13 cellular contexts compared by ENCODE assay signal in the genomic region with DNA sequence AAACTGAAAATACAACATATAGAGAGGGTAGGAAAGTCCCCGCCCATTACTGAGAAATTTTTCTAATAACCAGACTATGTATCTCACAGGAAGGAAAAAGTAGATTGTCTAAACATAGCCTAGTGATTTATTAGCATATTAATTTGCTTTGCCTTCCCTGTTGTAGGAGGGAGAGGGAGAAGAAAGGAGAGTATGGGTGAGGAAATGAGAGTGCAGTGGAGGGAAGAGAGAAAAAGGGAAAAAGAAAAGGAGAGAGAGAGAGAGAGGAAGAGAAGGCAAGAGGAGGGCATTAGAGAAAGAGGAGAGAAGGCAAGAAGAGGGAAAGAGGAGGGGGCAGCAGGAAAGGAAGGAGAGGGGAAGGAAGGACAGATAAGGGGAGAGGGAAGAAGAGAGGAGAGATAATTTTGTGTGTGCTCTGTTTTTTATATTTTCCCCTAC. TPM values are rescaled to one million over a fixed set of nuclear protein-coding genes. Genes with fewer than 3 reads are reported as not detected.
DNase-seq lines count a peak whose midpoint lies in the region; ATAC-seq, FAIRE-seq and TF ChIP-seq lines count a peak whose summit lies in the region.
"Had no signal": no experiment of that assay in that cellular context is flagged by ENCODE, and none has a peak within 500 bp of the region (broad histone marks: within the 10 kb centered on the region; RNA-seq: fewer than 3 reads in every experiment).

No MANE protein-coding gene starts in this region.

- no peak for TF ChIP-seq RAD21 in K562 (CRISPR knock-in tag; conservative IDR thresholded peaks at IDR 0.05 in 1 of 2, IDR thresholded peaks at IDR 0.05 in 1 of 2)

- H3K9me1 ChIP-seq in K562 (ENCODE audit: control insufficient read depth, insufficient read depth, low read length): no peaks in the 10 kb centered on the region

- 12% methylated on average over 1 of the region's 1 CpG for WGBS in K562 (ENCODE audit: insufficient coverage, low coverage, missing lambda C conversion rate)

- intact Hi-C loops in K562 (cut with micrococcal nuclease): no loop called here

- peaks cover 0 to 2% (median 0%) of the 10 kb centered on the region in 11 experiments; a peak in 2 of 22 replicates for H3K9me3 ChIP-seq in BLaER1 treated with 17β-estradiol and CSF1 and Interleukin-3, amounts not matched to agents 10 nM and 100 nM (replicated peaks in 1 of 11)
- H3K9me3 ChIP-seq in K562 (replicated peaks; ENCODE audit: control insufficient read depth, insufficient read depth, low read depth, low read length) (no peaks in the 10 kb centered on the region), mucosa of stomach (ENCODE audit: control insufficient read depth, low read length) (no peaks in the 10 kb centered on the region)

- H3K9ac ChIP-seq in BLaER1 treated with 17β-estradiol and CSF1 and Interleukin-3, amounts not matched to agents 10 nM and 100 nM: peak overlapping the region in 4 of 11 experiments; percentile 24 to 87 (median 72); a peak in 7 of 22 replicates
- H3K9ac ChIP-seq in K562 (ENCODE audit: insufficient read depth in 1 of 2, low read depth in 2 of 2, low read length in 2 of 2) (no peak overlapping the region), mucosa of stomach (ENCODE audit: low read length) (peak overlapping the region; percentile 49)

- no peak for TF ChIP-seq CTCF in K562 (IDR thresholded peaks at IDR 0.05 in 2 of 3, conservative IDR thresholded peaks at IDR 0.05 in 1 of 3; ENCODE audit: insufficient read depth in 2 of 3, low read depth in 1 of 3, low read length in 3 of 3)

- TF ChIP-seq EP300 in K562 (IDR thresholded peaks at IDR 0.05; ENCODE audit: low read length): no peak

- FAIRE-seq in K562 (lab: Jason Lieb, UNC): no peak

- POLR2A ChIA-PET in K562 (lab: Yijun Ruan, JAX): no interaction called here

- no TSS peak for BruUV-seq in K562 (replicated peaks; lab: Mats Ljungman, UMichigan)

- TF ChIP-seq POLR2A in K562 (conservative IDR thresholded peaks at IDR 0.05): no peak

- DNase-seq in K562 (ENCODE audit: extremely low read depth in 1 of 4, low spot score in 3 of 4): no peak
- DNase-seq in NCI-H748 treated with DMSO at 0.1 percent for 48 hours (lab: John Stamatoyannopoulos, UW): no peak
- DNase-seq in effector CD4-positive, alpha-beta T cell: no peak
- DNase-seq in Kasumi-1 (lab: John Stamatoyannopoulos, UW): no peak
- DNase-seq: midbrain, NCI-H2081, RPMI8226, WERI-Rb-1 had no signal

- CTCF ChIA-PET in K562 (lab: Yijun Ruan, JAX; ENCODE audit: low intra/inter-chr PET ratio): no interaction called here

- H2AFZ ChIP-seq in K562 (ENCODE audit: low read depth, low read length): peak overlapping the region; percentile 14; the same call in 1 of the 2 replicates

- no peaks in the 10 kb centered on the region for H3K27me3 ChIP-seq in BLaER1 treated with 17β-estradiol and CSF1 and Interleukin-3, amounts not matched to agents 10 nM and 100 nM
- H3K27me3 ChIP-seq in K562 (ENCODE audit: control insufficient read depth in 2 of 2, insufficient read depth in 2 of 2, low read length in 2 of 2) (no peaks in the 10 kb centered on the region), mucosa of stomach (ENCODE audit: control insufficient read depth, insufficient read depth, low read length) (no peaks in the 10 kb centered on the region)

- ATAC-seq in GM21723 (IDR thresholded peaks at IDR 0.05; ENCODE audit: unreplicated experiment) (peak; percentile 20), K562 (no peak), HG03135 (IDR thresholded peaks at IDR 0.05; ENCODE audit: unreplicated experiment) (no peak)

- in situ Hi-C loops in K562 (cut with MboI): no loop called here

- no peak overlapping the region for H3K4me3 ChIP-seq in BLaER1 treated with 17β-estradiol and CSF1 and Interleukin-3, amounts not matched to agents 10 nM and 100 nM
- H3K4me3 ChIP-seq in K562 (no peak overlapping the region), mucosa of stomach (ENCODE audit: low read length) (no peak overlapping the region)

- peaks cover 6 to 77% (median 11%) of the 10 kb centered on the region in 10 experiments; a peak in 19 of 20 replicates for H3K4me1 ChIP-seq in BLaER1 treated with 17β-estradiol and CSF1 and Interleukin-3, amounts not matched to agents 10 nM and 100 nM
- no peaks in the 10 kb centered on the region for H3K4me1 ChIP-seq in K562 (replicated peaks in 1 of 2; ENCODE audit: control insufficient read depth in 2 of 2, insufficient read depth in 2 of 2, low read length in 2 of 2)
- H3K4me1 ChIP-seq in mucosa of stomach (ENCODE audit: control insufficient read depth, insufficient read depth, low read length): peaks cover 37% of the 10 kb centered on the region

- no peaks in the 10 kb centered on the region for H3K79me2 ChIP-seq in K562 (ENCODE audit: control insufficient read depth, insufficient read depth, low read length)

- H3K36me3 ChIP-seq in BLaER1 treated with 17β-estradiol and CSF1 and Interleukin-3, amounts not matched to agents 10 nM and 100 nM: no peaks in the 10 kb centered on the region
- H3K36me3 ChIP-seq in K562 (ENCODE audit: control insufficient read depth, insufficient read depth, low read length) (no peaks in the 10 kb centered on the region), mucosa of stomach (ENCODE audit: control insufficient read depth, insufficient read depth, low read length) (no peaks in the 10 kb centered on the region)
- H3K36me3 ChIP-seq: WERI-Rb-1 had no signal

- H3K4me2 ChIP-seq in BLaER1 treated with 17β-estradiol and CSF1 and Interleukin-3, amounts not matched to agents 10 nM and 100 nM: peak overlapping the region; percentile 17 to 88 (median 50); a peak in 18 of 22 replicates
- H3K4me2 ChIP-seq in K562 (ENCODE audit: insufficient read depth, low read length): no peak overlapping the region

- H3K27ac ChIP-seq in BLaER1 treated with 17β-estradiol and CSF1 and Interleukin-3, amounts not matched to agents 10 nM and 100 nM: peak overlapping the region in 6 of 11 experiments; percentile 19 to 98 (median 74); a peak in 12 of 22 replicates
- H3K27ac ChIP-seq in K562 (ENCODE audit: extremely low read depth, low read depth, low read length): peak overlapping the region; percentile 37
- H3K27ac ChIP-seq: WERI-Rb-1 had no signal

- no peaks in the 10 kb centered on the region for H4K20me1 ChIP-seq in BLaER1 treated with 17β-estradiol and CSF1 and Interleukin-3, amounts not matched to agents 10 nM and 100 nM
- H4K20me1 ChIP-seq in K562 (replicated peaks; ENCODE audit: control insufficient read depth, insufficient read depth, low read length): no peaks in the 10 kb centered on the region

TF ChIP-seq in K562, 482 proteins besides CTCF, POLR2A, EP300 and RAD21:
- no peak for TF ChIP-seq NR2C2 (CRISPR knock-in tag; IDR thresholded peaks at IDR 0.05)
- TF ChIP-seq NR2C2 (tag; IDR thresholded peaks at IDR 0.05): no peak; the same call in 1 of the 2 replicates
- peak; percentile 40; the same call in 1 of the 2 replicates for TF ChIP-seq ELF4 (CRISPR knock-in tag; IDR thresholded peaks at IDR 0.05)
- TF ChIP-seq, protein P1, sequence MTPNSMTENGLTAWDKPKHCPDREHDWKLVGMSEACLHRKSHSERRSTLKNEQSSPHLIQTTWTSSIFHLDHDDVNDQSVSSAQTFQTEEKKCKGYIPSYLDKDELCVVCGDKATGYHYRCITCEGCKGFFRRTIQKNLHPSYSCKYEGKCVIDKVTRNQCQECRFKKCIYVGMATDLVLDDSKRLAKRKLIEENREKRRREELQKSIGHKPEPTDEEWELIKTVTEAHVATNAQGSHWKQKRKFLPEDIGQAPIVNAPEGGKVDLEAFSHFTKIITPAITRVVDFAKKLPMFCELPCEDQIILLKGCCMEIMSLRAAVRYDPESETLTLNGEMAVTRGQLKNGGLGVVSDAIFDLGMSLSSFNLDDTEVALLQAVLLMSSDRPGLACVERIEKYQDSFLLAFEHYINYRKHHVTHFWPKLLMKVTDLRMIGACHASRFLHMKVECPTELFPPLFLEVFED (CRISPR knock-in tag; conservative IDR thresholded peaks at IDR 0.05): 0 out of 2 replicates have a peak, but pooled peaks have one; percentile 54
- no peak for TF ChIP-seq BRF1 (IDR thresholded peaks at IDR 0.05; ENCODE audit: borderline replicate concordance, extremely low read depth, insufficient read length)
- TF ChIP-seq FOSL1 (tag; conservative IDR thresholded peaks at IDR 0.05): 0 out of 2 replicates have a peak, but pooled peaks have one; percentile 2
- TF ChIP-seq BACH1 (tag; IDR thresholded peaks at IDR 0.05): peak; percentile 17; the same call in 1 of the 2 replicates
- no peak for TF ChIP-seq ZKSCAN8 (CRISPR knock-in tag; IDR thresholded peaks at IDR 0.05)
TF ChIP-seq in K562: peak in this region for 4.

RNA-seq across cellular contexts. Expression of a gene that starts 3.6 kb away (rescaled TPM):
- total RNA-seq in K562 (2011; cell fraction: chromatin; rRNA removed; ENCODE audit: low replicate concordance): 4.0 and 9.1 TPM in 2 replicates
- 1.6 and 2.8 TPM in 2 replicates for total RNA-seq in K562 (2011; cell fraction: nucleolus; rRNA removed)
- total RNA-seq in K562 (2011; cell fraction: nucleoplasm; rRNA removed): 4.9 and 8.3 TPM in 2 replicates
- 2.6 and 3.4 TPM in 2 replicates for total RNA-seq in K562 (2014; rRNA removed)
- total RNA-seq in K562 (2014; rRNA removed; fragmentation: Illumina TruSeq; extraction: Trizol): 7.2 and 9.3 TPM in 2 replicates
- total RNA-seq in K562 (2015; rRNA removed; fragmentation: Illumina TruSeq; extraction: Trizol): 6.4 and 6.8 TPM in 2 replicates
- 5.4 and 5.5 TPM in 2 replicates for total RNA-seq in K562 (2021)
- 11.6 and 11.9 TPM in 2 replicates for polyA plus RNA-seq in K562 (2011; rRNA removed)
- polyA plus RNA-seq in K562 (2011; cell fraction: cytosol; rRNA removed): 1.9 and 6.1 TPM in 2 replicates
- polyA plus RNA-seq in K562 (2011; cell fraction: nucleus; rRNA removed): 2.9 and 6.4 TPM in 2 replicates
- polyA plus RNA-seq in K562 (2012): 5.5 and 6.2 TPM in 2 replicates
- 5.5 TPM in 2 replicates for polyA plus RNA-seq in K562 (2014; fragmentation: Illumina TruSeq; extraction: Trizol)
- 10 to 100 TPM; 10.3 to 10.7 TPM for polyA plus RNA-seq in K562 (2014; fragmentation: Nextera tagmentation; extraction: Ambion mirVana)
- 4.8 and 7.6 TPM in 2 replicates for polyA plus RNA-seq in K562 (2014; rRNA removed)
- polyA minus RNA-seq in K562 (2011; rRNA and poly(A)+ RNA removed): 11.3 and 18.8 TPM in 2 replicates
- polyA minus RNA-seq in K562 (2011; cell fraction: cytosol; rRNA and poly(A)+ RNA removed): 5.8 and 12.7 TPM in 2 replicates
- polyA minus RNA-seq in K562 (2011; cell fraction: nucleus; rRNA and poly(A)+ RNA removed): 7.8 and 23.2 TPM in 2 replicates
- total RNA-seq: activated T-helper 2 cell treated with anti-CD3 and anti-CD28 coated beads, Interferon-gamma antibody, Interleukin-2, Interleukin-4, amounts not matched to agents 10 μg/mL and 5 μg/mL and 100 μg/mL, durations not matched to agents 14 hours and 24 hours and 36 hours had no signal
